33 cellular contexts compared by ENCODE assay signal in genomic region chrX:124229374-124229773, GRCh38.
"Had no signal": no experiment of that assay in that cellular context is flagged by ENCODE, and none has a peak within 500 bp of the region (broad histone marks: within the 10 kb centered on the region; RNA-seq: fewer than 3 reads in every experiment).

No MANE protein-coding gene starts in this region.

- H3K36me3 Mint-ChIP-seq: activated CD4-positive, alpha-beta memory T cell treated with anti-CD3 and anti-CD28 coated beads for 36 hours; activated naive CD4-positive, alpha-beta T cell treated with anti-CD3 and anti-CD28 coated beads, Interleukin-2, amount 10 ng/mL, durations not matched to agents 7 days and 5 days; brain had no signal

- H3K4me1 Mint-ChIP-seq: nephron had no signal

- H3K27me3 ChIP-seq: ascending aorta, heart left ventricle, left lung, pancreas, testis, transverse colon had no signal

- H3K9me3 ChIP-seq: ascending aorta, heart left ventricle, left lung, pancreas, prostate gland, testis, transverse colon had no signal

- DNase-seq: activated CD4-positive, alpha-beta memory T cell treated with anti-CD3 and anti-CD28 coated beads for 36 hours; activated CD4-positive, alpha-beta T cell treated with anti-CD3 and anti-CD28 coated beads for 48 hours; activated CD8-positive, alpha-beta memory T cell treated with anti-CD3 and anti-CD28 coated beads, Interleukin-2, amount 50 U/mL, for 4 hours; activated gamma-delta T cell; activated naive CD4-positive, alpha-beta T cell treated with anti-CD3 and anti-CD28 coated beads, Interleukin-2, amount 10 ng/mL, durations not matched to agents 7 days and 5 days; activated naive CD8-positive, alpha-beta T cell treated with anti-CD3 and anti-CD28 coated beads, Interleukin-2, amount 10 ng/mL, durations not matched to agents 7 days and 5 days; activated T-cell treated with anti-CD3 and anti-CD28 coated beads, Interleukin-2, amount 50 U/mL, for 1 hour; cortex of kidney; effector memory CD8-positive, alpha-beta T cell; foreskin fibroblast; heart left ventricle; hypothalamus; left lung; nucleus accumbens; pancreas; retina; stimulated activated CD4-positive, alpha-beta T cell treated with anti-CD3 and anti-CD28 coated beads, Interleukin-12 subunit alpha, Interleukin-12 subunit beta, amount 100 ng/mL, for 4 hours; stimulated activated CD4-positive, alpha-beta T cell treated with anti-CD3 and anti-CD28 coated beads, Interleukin-4, amount 100 ng/mL, for 1 hour; stimulated activated naive CD8-positive, alpha-beta T cell treated with anti-CD3 and anti-CD28 coated beads, Interleukin-15, Interleukin-2, amounts not matched to agents 100 U/mL and 50 U/mL, for 24 hours; T-helper 9 cell; testis; transverse colon had no signal

- H3K27ac Mint-ChIP-seq: activated CD4-positive, alpha-beta memory T cell treated with anti-CD3 and anti-CD28 coated beads for 36 hours; activated naive CD4-positive, alpha-beta T cell treated with anti-CD3 and anti-CD28 coated beads, Interleukin-2, amount 10 ng/mL, durations not matched to agents 7 days and 5 days; activated naive CD8-positive, alpha-beta T cell treated with anti-CD3 and anti-CD28 coated beads, Interleukin-2, amount 10 ng/mL, durations not matched to agents 7 days and 5 days; activated T-helper 1 cell treated with anti-CD3 and anti-CD28 coated beads, Interleukin-12 subunit alpha, Interleukin-12 subunit beta, Interleukin-2, Interleukin-4 antibody, amounts not matched to agents 30 ng/mL and 10 ng/mL and 1 ng/mL, durations not matched to agents 14 hours and 24 hours and 36 hours; effector memory CD8-positive, alpha-beta T cell; nephron had no signal

- H3K4me3 Mint-ChIP-seq: activated CD4-positive, alpha-beta memory T cell treated with anti-CD3 and anti-CD28 coated beads for 36 hours; activated naive CD4-positive, alpha-beta T cell treated with anti-CD3 and anti-CD28 coated beads, Interleukin-2, amount 10 ng/mL, durations not matched to agents 7 days and 5 days; activated naive CD8-positive, alpha-beta T cell treated with anti-CD3 and anti-CD28 coated beads, Interleukin-2, amount 10 ng/mL, durations not matched to agents 7 days and 5 days; activated T-helper 1 cell treated with anti-CD3 and anti-CD28 coated beads, Interleukin-12 subunit alpha, Interleukin-12 subunit beta, Interleukin-2, Interleukin-4 antibody, amounts not matched to agents 30 ng/mL and 10 ng/mL and 1 ng/mL, durations not matched to agents 14 hours and 24 hours and 36 hours; brain; effector memory CD8-positive, alpha-beta T cell; nephron had no signal

- H3K36me3 ChIP-seq: ascending aorta, heart left ventricle, left lung, pancreas, prostate gland, transverse colon had no signal

- ATAC-seq: activated CD4-positive, CD25-positive, alpha-beta regulatory T cell treated with anti-CD3 and anti-CD28 coated beads, Interleukin-2, amount 50 U/mL, for 24 hours; effector memory CD8-positive, alpha-beta T cell; esophagus mucosa; heart left ventricle; pancreas; sciatic nerve; stimulated activated naive CD8-positive, alpha-beta T cell treated with anti-CD3 and anti-CD28 coated beads, Interleukin-15, Interleukin-2, amounts not matched to agents 100 U/mL and 50 U/mL, for 24 hours had no signal

- H3K27me3 Mint-ChIP-seq: activated CD4-positive, alpha-beta memory T cell treated with anti-CD3 and anti-CD28 coated beads for 36 hours; activated naive CD4-positive, alpha-beta T cell treated with anti-CD3 and anti-CD28 coated beads, Interleukin-2, amount 10 ng/mL, durations not matched to agents 7 days and 5 days; activated naive CD8-positive, alpha-beta T cell treated with anti-CD3 and anti-CD28 coated beads, Interleukin-2, amount 10 ng/mL, durations not matched to agents 7 days and 5 days; effector memory CD8-positive, alpha-beta T cell had no signal

- H3K4me1 ChIP-seq: ascending aorta, heart left ventricle, left lung, pancreas, prostate gland, testis, transverse colon had no signal

- H3K4me3 ChIP-seq: ascending aorta, heart left ventricle, left lung, lung, pancreas, prostate gland, skin epidermis, testis, transverse colon had no signal

- H3K27ac ChIP-seq: ascending aorta, heart left ventricle, left lung, pancreas, prostate gland, skin epidermis, testis, transverse colon, VCaP had no signal

- H3K9me3 Mint-ChIP-seq: activated CD4-positive, alpha-beta memory T cell treated with anti-CD3 and anti-CD28 coated beads for 36 hours; activated naive CD4-positive, alpha-beta T cell treated with anti-CD3 and anti-CD28 coated beads, Interleukin-2, amount 10 ng/mL, durations not matched to agents 7 days and 5 days; activated naive CD8-positive, alpha-beta T cell treated with anti-CD3 and anti-CD28 coated beads, Interleukin-2, amount 10 ng/mL, durations not matched to agents 7 days and 5 days; activated T-helper 1 cell treated with anti-CD3 and anti-CD28 coated beads, Interleukin-12 subunit alpha, Interleukin-12 subunit beta, Interleukin-2, Interleukin-4 antibody, amounts not matched to agents 30 ng/mL and 10 ng/mL and 1 ng/mL, durations not matched to agents 14 hours and 24 hours and 36 hours; effector memory CD8-positive, alpha-beta T cell; nephron had no signal
